In the genomic region with DNA sequence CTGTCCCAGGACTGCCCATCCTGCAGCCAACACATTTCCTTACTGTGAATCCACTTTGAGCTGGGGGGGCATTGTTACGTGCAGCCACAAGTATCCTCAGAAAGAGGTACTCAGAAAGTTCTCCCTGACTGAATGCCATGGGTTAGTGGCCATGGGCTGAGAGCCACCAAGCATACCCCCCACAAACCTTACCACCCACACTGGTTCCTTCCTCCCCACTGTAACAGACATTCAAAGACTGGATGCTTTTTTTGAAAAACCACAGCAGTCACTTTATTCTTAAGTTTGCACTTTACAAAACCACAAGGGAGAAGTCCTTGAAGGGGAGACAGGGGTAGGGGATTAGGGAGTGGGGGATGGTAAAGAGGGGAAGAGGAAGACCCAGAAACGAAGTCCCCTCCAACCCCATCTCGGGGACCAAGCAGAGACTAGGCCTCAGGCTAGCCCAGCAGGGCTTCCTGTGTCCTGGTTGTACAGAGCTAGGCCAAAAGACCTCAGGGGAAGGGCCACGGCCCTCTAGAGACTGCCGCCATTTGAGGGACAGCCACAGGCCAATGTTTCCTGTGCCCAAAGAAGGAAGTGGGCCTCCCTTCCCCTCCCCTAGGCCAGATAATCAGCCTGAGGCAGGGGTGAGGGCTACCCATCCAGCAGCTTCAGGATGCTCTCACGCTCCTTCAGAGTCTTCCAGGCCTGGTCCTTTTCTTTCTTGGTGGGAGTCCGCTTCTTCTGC, we compare ENCODE assay signal across 8 cellular contexts. TPM values are rescaled to one million over a fixed set of nuclear protein-coding genes. Genes with fewer than 3 reads are reported as not detected.
DNase-seq lines count a peak whose midpoint lies in the region; ATAC-seq and TF ChIP-seq lines count a peak whose summit lies in the region.

No MANE protein-coding gene starts in this region.

- H3K4me3 ChIP-seq in thymus (ENCODE audit: low read length) = peak overlapping the region; percentile 2

- peak overlapping the region; percentile 74 for H3K27ac ChIP-seq in thymus (ENCODE audit: low read depth)

- ATAC-seq in GM18505 (IDR thresholded peaks at IDR 0.05; ENCODE audit: unreplicated experiment) (peak; percentile 53), HG02678 (IDR thresholded peaks at IDR 0.05; ENCODE audit: unreplicated experiment) (peak; percentile 59), HG02571 (IDR thresholded peaks at IDR 0.05; ENCODE audit: unreplicated experiment) (no peak)
- ATAC-seq in effector memory CD8-positive, alpha-beta T cell (replicated peaks) = peak; percentile 84

- DNase-seq in effector memory CD8-positive, alpha-beta T cell = peak; percentile 20 to 28 (median 21)
- DNase-seq in iPS-NIHi7 (ENCODE audit: extremely low spot score) (no peak), NCI-H526 treated with DMSO at 0.1 percent for 48 hours (lab: John Stamatoyannopoulos, UW) (no peak)

- peaks cover 27% of the 10 kb centered on the region for H3K4me1 ChIP-seq in thymus (ENCODE audit: control insufficient read depth, insufficient read depth, low read length)

- peak overlapping the region; percentile 68 to 71 for H3K4me3 Mint-ChIP-seq in effector memory CD8-positive, alpha-beta T cell

- 24% methylated on average over 7 of the region's 7 CpGs for WGBS in thymus

- peaks cover 41% of the 10 kb centered on the region for H3K36me3 ChIP-seq in thymus (ENCODE audit: control insufficient read depth, insufficient read depth)

- peaks cover 17% of the 10 kb centered on the region for H3K36me3 Mint-ChIP-seq in effector memory CD8-positive, alpha-beta T cell (ENCODE audit: insufficient read depth)

- H3K4me1 Mint-ChIP-seq in effector memory CD8-positive, alpha-beta T cell (ENCODE audit: low read depth in 2 of 2) = peaks cover 36 to 40% of the 10 kb centered on the region in 2 donors

- H3K27ac Mint-ChIP-seq in effector memory CD8-positive, alpha-beta T cell = peak overlapping the region; percentile 85 to 95

- no peaks in the 10 kb centered on the region for H3K9me3 ChIP-seq in thymus (ENCODE audit: control insufficient read depth)

- H3K27me3 ChIP-seq in thymus (ENCODE audit: control insufficient read depth, insufficient read depth) = no peaks in the 10 kb centered on the region

- TF ChIP-seq POLR2A in GM18505 (IDR thresholded peaks at IDR 0.05; ENCODE audit: borderline replicate concordance, extremely low read depth, insufficient read depth, insufficient read length) (no peak), Raji (IDR thresholded peaks at IDR 0.05; ENCODE audit: insufficient read depth, low read depth, low read length) (0 out of 2 replicates have a peak, but pooled peaks have one; percentile 26)

- no peaks in the 10 kb centered on the region for H3K9me3 Mint-ChIP-seq in effector memory CD8-positive, alpha-beta T cell

- H3K27me3 Mint-ChIP-seq in effector memory CD8-positive, alpha-beta T cell = no peaks in the 10 kb centered on the region

RNA-seq across cellular contexts. Expression of gene CAMK1, which starts 10.1 kb away (rescaled TPM):
- polyA plus RNA-seq in thymus = 11.9 TPM

RNA-seq across cellular contexts. Expression of gene TADA3, which starts 12.4 kb away (rescaled TPM):
- polyA plus RNA-seq in thymus = 47.6 TPM

RNA-seq across cellular contexts. Expression of gene ARPC4, which starts 13.0 kb away (rescaled TPM):
- 106 TPM for polyA plus RNA-seq in thymus

RNA-seq across cellular contexts. Expression of gene OGG1, which starts 30.1 kb away (rescaled TPM):
- polyA plus RNA-seq in thymus = 16.6 TPM

RNA-seq across cellular contexts. Expression of gene TTLL3, which starts 30.2 kb away (rescaled TPM):
- 84.0 TPM for polyA plus RNA-seq in thymus

Comparison
In these comparisons a context has a peak if more than half of its experiments do, and no peak if none do; other contexts are left out.
1. DNase-seq: peak in effector memory CD8-positive, alpha-beta T cell (3 of 3); none in iPS-NIHi7 (single experiment) and NCI-H526 treated with DMSO at 0.1 percent for 48 hours (single experiment).